ENCODE assay signal across 11 cellular contexts in genomic region chr9:89482950-89483349, GRCh38. TPM values are rescaled to one million over a fixed set of nuclear protein-coding genes. Genes with fewer than 3 reads are reported as not detected.
A peak's percentile ranks its signal among the peaks of the same experiment; 100 is the strongest.
DNase-seq lines count a peak whose midpoint lies in the region; ATAC-seq and TF ChIP-seq lines count a peak whose summit lies in the region.
"Had no signal": no experiment of that assay in that cellular context is flagged by ENCODE, and none has a peak within 500 bp of the region (broad histone marks: within the 10 kb centered on the region; RNA-seq: fewer than 3 reads in every experiment).

No MANE protein-coding gene starts in this region.

- no peak for TF ChIP-seq CTCF in tibial artery (IDR thresholded peaks at IDR 0.05)
- no peak for TF ChIP-seq CTCF in GM10248 (IDR thresholded peaks at IDR 0.05; ENCODE audit: control extremely low read depth, extremely low read depth, low read depth, missing control alignments)

- H3K9me3 ChIP-seq in tibial artery, result peaks cover 0 to 8% (median 4%) of the 10 kb centered on the region in 3 donors
- H3K9me3 ChIP-seq: pancreas, thyroid gland had no signal

- H3K36me3 Mint-ChIP-seq in activated naive CD4-positive, alpha-beta T cell treated with anti-CD3 and anti-CD28 coated beads, Interleukin-2, amount 10 ng/mL, durations not matched to agents 7 days and 5 days, result peaks cover 70% of the 10 kb centered on the region
- peaks cover 40% of the 10 kb centered on the region for H3K36me3 Mint-ChIP-seq in stimulated activated memory B cell treated with anti-CD40 and anti-IgM and Interleukin-4, amounts not matched to agents 10 μg/mL and 1 μg/mL and 100 μg/mL, for 72 hours

- no peak overlapping the region for H3K4me3 ChIP-seq in tibial artery
- H3K4me3 ChIP-seq: pancreas, thyroid gland had no signal

- H3K9me3 Mint-ChIP-seq in activated naive CD4-positive, alpha-beta T cell treated with anti-CD3 and anti-CD28 coated beads, Interleukin-2, amount 10 ng/mL, durations not matched to agents 7 days and 5 days, result peaks cover 4% of the 10 kb centered on the region
- H3K9me3 Mint-ChIP-seq in stimulated activated memory B cell treated with anti-CD40 and anti-IgM and Interleukin-4, amounts not matched to agents 10 μg/mL and 1 μg/mL and 100 μg/mL, for 72 hours, result no peaks in the 10 kb centered on the region

- peak; percentile 49 for ATAC-seq in left ventricle myocardium superior
- no peak for ATAC-seq in stimulated activated memory B cell treated with anti-CD40 and anti-IgM and Interleukin-4, amounts not matched to agents 10 μg/mL and 1 μg/mL and 100 μg/mL, for 72 hours
- ATAC-seq: pancreas had no signal

- H3K27me3 Mint-ChIP-seq in activated naive CD4-positive, alpha-beta T cell treated with anti-CD3 and anti-CD28 coated beads, Interleukin-2, amount 10 ng/mL, durations not matched to agents 7 days and 5 days, result no peaks in the 10 kb centered on the region
- H3K27me3 Mint-ChIP-seq in stimulated activated memory B cell treated with anti-CD40 and anti-IgM and Interleukin-4, amounts not matched to agents 10 μg/mL and 1 μg/mL and 100 μg/mL, for 72 hours, result no peaks in the 10 kb centered on the region

- no peaks in the 10 kb centered on the region for H3K4me1 ChIP-seq in tibial artery

- H3K36me3 ChIP-seq in tibial artery, result no peaks in the 10 kb centered on the region
- H3K36me3 ChIP-seq: pancreas, thyroid gland had no signal

- H3K4me3 Mint-ChIP-seq in activated naive CD4-positive, alpha-beta T cell treated with anti-CD3 and anti-CD28 coated beads, Interleukin-2, amount 10 ng/mL, durations not matched to agents 7 days and 5 days, result peak overlapping the region; percentile 81
- H3K4me3 Mint-ChIP-seq in stimulated activated memory B cell treated with anti-CD40 and anti-IgM and Interleukin-4, amounts not matched to agents 10 μg/mL and 1 μg/mL and 100 μg/mL, for 72 hours, result no peak overlapping the region

- CTCF ChIA-PET in activated naive CD4-positive, alpha-beta T cell treated with anti-CD3 and anti-CD28 coated beads, Interleukin-2, amount 10 ng/mL, durations not matched to agents 7 days and 5 days (lab: Charles Lee), result interaction anchor here (9.0 kb wide), 1 partner anchor 66 kb away, joined by 70 read pairs; no protein-coding TSS in a partner anchor
- CTCF ChIA-PET in GM10248 (lab: Yijun Ruan, JAX), result interaction anchor here (0.6 to 1.8 kb wide), 2 partner anchors 9 to 66 kb away, joined by 3 to 5 read pairs; no protein-coding TSS in a partner anchor

- H3K27ac Mint-ChIP-seq in activated naive CD4-positive, alpha-beta T cell treated with anti-CD3 and anti-CD28 coated beads, Interleukin-2, amount 10 ng/mL, durations not matched to agents 7 days and 5 days, result peak overlapping the region; percentile 88
- H3K27ac Mint-ChIP-seq in stimulated activated memory B cell treated with anti-CD40 and anti-IgM and Interleukin-4, amounts not matched to agents 10 μg/mL and 1 μg/mL and 100 μg/mL, for 72 hours, result peak overlapping the region; percentile 86

- H3K27me3 ChIP-seq in tibial artery, result no peaks in the 10 kb centered on the region
- H3K27me3 ChIP-seq: pancreas, thyroid gland had no signal

- intact Hi-C loops in left ventricle myocardium superior (cut with micrococcal nuclease) (no loop called here), tibial artery (cut with DNase I; ENCODE audit: low total_unique reads) (no loop called here)

- no peak overlapping the region for H3K27ac ChIP-seq in tibial artery
- H3K27ac ChIP-seq: pancreas, thyroid gland had no signal

- POLR2A ChIA-PET in GM10248 (lab: Yijun Ruan, JAX), result no interaction called here

- peaks cover 92% of the 10 kb centered on the region for H3K4me1 Mint-ChIP-seq in activated naive CD4-positive, alpha-beta T cell treated with anti-CD3 and anti-CD28 coated beads, Interleukin-2, amount 10 ng/mL, durations not matched to agents 7 days and 5 days
- peaks cover 89% of the 10 kb centered on the region for H3K4me1 Mint-ChIP-seq in stimulated activated memory B cell treated with anti-CD40 and anti-IgM and Interleukin-4, amounts not matched to agents 10 μg/mL and 1 μg/mL and 100 μg/mL, for 72 hours

- no peak for DNase-seq in activated naive CD4-positive, alpha-beta T cell treated with anti-CD3 and anti-CD28 coated beads, Interleukin-2, amount 10 ng/mL, durations not matched to agents 7 days and 5 days
- no peak for DNase-seq in activated naive CD4-positive, alpha-beta T cell treated with Interleukin-2 at 50 U/mL for 16 hours
- DNase-seq in activated CD8-positive, alpha-beta memory T cell treated with anti-CD3 and anti-CD28 coated beads for 24 hours, result peak; percentile 56
- DNase-seq in left ventricle myocardium superior, result no peak
- DNase-seq in tibial artery, result no peak
- DNase-seq in amniotic stem cell (lab: John Stamatoyannopoulos, UW), result no peak
- DNase-seq in GM10248 (ENCODE audit: extremely low spot score), result no peak
- DNase-seq: NCI-H748 treated with DMSO at 0.1 percent for 48 hours, pancreas, thyroid gland had no signal

RNA-seq across cellular contexts. Expression of gene SEMA4D, which starts 15.0 kb away (rescaled TPM):
- 24.7 TPM for total RNA-seq in left ventricle myocardium superior
